In the genomic region with DNA sequence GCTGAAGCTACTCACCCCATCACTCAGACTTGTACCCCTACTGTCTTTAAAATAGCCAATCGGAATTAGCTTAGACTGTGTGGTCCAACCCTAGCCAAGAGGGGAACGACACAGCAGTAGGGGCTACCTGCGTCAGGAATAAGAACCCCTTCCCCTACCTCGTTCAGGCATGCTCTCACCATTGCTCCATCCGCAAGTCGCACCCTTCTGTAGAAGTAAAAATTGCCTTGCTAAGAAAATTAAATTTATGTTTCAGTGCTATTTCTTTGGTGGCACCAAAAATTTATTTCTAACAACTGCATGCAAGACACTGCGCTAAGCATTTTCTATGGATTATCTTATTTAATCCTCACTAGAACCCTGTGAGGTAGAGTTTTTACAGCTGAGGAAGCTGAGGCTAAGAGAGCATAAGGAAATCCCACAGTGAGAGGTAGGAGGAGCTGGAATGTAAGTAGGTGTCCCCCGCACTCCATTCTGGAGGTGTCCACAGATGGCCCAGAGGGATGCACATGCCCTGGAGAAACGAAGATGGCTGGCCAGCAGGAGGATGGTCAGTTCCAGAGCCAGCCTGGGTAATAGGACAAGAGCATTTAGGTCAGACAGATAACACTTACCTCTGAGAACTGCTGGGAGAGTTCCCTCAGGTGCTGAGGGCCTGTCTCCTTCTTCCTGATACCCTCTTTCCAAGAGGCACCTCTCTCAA, we compare ENCODE assay signal across 1 cellular context.
A peak's percentile ranks its signal among the peaks of the same experiment; 100 is the strongest.
TF ChIP-seq lines count a peak whose summit lies in the region.

No MANE protein-coding gene starts in this region.

TF ChIP-seq in K562, 482 proteins besides CTCF, POLR2A, EP300 and RAD21:
- TF ChIP-seq NFIX (CRISPR knock-in tag; IDR thresholded peaks at IDR 0.05; ENCODE audit: low read depth) (no peak), TRIM28 (IDR thresholded peaks at IDR 0.05) (0 out of 2 replicates have a peak, but pooled peaks have one; percentile 20), CBX3 (IDR thresholded peaks at IDR 0.05; ENCODE audit: borderline replicate concordance in 1 of 2, low read length in 2 of 2) (peak in 1 of 2 experiments; percentile 66; a peak in 2 of 3 replicates), ZNF431 (CRISPR knock-in tag; IDR thresholded peaks at IDR 0.05) (no peak), EGR1 (conservative IDR thresholded peaks at IDR 0.05) (no peak), TEAD4 (IDR thresholded peaks at IDR 0.05; ENCODE audit: low read length) (no peak), TEAD4 (CRISPR knock-in tag; IDR thresholded peaks at IDR 0.05; ENCODE audit: borderline replicate concordance) (no peak), MCM5 (IDR thresholded peaks at IDR 0.05; ENCODE audit: low read depth) (no peak), MED1 (CRISPR knock-in tag; IDR thresholded peaks at IDR 0.05; ENCODE audit: borderline replicate concordance) (no peak)
- TF ChIP-seq, protein P1, sequence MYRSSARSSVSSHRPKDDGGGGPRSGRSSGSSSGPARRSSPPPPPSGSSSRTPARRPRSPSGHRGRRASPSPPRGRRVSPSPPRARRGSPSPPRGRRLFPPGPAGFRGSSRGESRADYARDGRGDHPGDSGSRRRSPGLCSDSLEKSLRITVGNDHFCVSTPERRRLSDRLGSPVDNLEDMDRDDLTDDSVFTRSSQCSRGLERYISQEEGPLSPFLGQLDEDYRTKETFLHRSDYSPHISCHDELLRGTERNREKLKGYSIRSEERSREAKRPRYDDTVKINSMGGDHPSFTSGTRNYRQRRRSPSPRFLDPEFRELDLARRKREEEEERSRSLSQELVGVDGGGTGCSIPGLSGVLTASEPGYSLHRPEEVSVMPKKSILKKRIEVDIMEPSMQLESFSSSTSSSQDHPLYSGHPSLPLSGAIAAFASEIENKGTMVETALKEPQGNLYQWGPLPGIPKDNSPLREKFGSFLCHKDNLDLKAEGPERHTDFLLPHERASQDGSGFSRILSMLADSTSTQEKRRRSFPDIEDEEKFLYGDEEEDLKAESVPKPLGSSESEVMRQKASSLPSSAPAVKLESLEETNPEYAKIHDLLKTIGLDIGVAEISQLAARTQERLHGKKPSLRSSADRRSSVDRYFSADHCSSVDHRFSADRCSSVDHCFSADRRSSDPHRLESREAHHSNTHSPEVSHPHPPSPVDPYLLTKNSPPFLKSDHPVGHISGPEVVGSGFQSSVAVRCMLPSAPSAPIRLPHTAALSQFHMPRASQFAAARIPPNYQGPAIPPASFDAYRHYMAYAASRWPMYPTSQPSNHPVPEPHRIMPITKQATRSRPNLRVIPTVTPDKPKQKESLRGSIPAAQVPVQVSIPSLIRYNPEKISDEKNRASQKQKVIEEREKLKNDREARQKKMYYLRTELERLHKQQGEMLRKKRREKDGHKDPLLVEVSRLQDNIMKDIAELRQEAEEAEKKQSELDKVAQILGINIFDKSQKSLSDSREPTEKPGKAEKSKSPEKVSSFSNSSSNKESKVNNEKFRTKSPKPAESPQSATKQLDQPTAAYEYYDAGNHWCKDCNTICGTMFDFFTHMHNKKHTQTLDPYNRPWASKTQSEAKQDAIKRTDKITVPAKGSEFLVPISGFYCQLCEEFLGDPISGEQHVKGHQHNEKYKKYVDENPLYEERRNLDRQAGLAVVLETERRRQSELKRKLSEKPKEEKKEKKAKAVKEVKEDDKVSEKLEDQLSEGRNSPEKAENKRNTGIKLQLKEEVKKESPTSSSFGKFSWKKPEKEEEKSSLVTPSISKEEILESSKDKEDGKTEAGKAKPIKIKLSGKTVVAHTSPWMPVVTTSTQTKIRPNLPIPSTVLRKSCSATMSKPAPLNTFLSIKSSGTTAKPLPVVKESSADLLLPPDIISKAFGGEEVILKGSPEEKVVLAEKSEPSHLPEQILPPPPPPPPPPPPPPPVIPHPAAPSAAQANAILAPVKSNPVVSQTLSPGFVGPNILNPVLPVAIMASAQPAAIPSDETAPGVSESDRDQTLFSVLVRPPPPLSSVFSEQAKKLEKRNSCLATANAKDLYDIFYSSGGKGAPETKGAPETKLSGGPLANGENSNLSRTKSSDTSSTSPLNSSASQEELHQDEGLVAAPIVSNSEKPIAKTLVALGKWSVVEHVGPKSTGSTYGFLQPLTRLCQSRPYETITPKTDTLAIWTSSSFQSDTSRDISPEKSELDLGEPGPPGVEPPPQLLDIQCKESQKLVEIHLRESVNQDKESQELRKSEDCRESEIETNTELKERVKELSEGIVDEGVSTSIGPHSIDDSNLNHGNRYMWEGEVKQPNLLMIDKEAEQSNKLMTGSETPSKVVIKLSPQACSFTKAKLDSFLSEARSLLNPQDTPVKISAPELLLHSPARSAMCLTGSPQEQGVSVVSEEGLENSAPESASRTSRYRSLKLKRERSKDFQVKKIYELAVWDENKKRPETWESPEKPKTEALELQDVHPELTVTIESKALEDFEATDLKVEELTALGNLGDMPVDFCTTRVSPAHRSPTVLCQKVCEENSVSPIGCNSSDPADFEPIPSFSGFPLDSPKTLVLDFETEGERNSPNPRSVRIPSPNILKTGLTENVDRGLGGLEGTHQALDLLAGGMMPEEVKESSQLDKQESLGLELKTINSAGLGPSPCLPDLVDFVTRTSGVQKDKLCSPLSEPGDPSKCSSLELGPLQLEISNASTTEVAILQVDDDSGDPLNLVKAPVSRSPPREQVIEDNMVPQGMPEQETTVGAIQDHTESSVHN (IDR thresholded peaks at IDR 0.05; ENCODE audit: borderline replicate concordance in 1 of 2, low read depth in 1 of 2) = no peak
- TF ChIP-seq, protein P2, sequence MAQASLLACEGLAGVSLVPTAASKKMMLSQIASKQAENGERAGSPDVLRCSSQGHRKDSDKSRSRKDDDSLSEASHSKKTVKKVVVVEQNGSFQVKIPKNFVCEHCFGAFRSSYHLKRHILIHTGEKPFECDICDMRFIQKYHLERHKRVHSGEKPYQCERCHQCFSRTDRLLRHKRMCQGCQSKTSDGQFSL (CRISPR knock-in tag; IDR thresholded peaks at IDR 0.05) = no peak
- TF ChIP-seq, protein P2 (tag; IDR thresholded peaks at IDR 0.05) = no peak
- TF ChIP-seq, protein P3, sequence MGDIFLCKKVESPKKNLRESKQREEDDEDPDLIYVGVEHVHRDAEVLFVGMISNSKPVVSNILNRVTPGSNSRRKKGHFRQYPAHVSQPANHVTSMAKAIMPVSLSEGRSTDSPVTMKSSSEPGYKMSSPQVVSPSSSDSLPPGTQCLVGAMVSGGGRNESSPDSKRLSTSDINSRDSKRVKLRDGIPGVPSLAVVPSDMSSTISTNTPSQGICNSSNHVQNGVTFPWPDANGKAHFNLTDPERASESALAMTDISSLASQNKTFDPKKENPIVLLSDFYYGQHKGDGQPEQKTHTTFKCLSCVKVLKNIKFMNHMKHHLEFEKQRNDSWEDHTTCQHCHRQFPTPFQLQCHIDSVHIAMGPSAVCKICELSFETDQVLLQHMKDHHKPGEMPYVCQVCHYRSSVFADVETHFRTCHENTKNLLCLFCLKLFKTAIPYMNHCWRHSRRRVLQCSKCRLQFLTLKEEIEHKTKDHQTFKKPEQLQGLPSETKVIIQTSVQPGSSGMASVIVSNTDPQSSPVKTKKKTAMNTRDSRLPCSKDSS (IDR thresholded peaks at IDR 0.05; ENCODE audit: low read depth, partially characterized antibody) = peak; percentile 75
- TF ChIP-seq, protein P4, sequence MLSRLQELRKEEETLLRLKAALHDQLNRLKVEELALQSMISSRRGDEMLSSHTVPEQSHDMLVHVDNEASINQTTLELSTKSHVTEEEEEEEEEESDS (CRISPR knock-in tag; IDR thresholded peaks at IDR 0.05) = no peak
- TF ChIP-seq, protein P5, sequence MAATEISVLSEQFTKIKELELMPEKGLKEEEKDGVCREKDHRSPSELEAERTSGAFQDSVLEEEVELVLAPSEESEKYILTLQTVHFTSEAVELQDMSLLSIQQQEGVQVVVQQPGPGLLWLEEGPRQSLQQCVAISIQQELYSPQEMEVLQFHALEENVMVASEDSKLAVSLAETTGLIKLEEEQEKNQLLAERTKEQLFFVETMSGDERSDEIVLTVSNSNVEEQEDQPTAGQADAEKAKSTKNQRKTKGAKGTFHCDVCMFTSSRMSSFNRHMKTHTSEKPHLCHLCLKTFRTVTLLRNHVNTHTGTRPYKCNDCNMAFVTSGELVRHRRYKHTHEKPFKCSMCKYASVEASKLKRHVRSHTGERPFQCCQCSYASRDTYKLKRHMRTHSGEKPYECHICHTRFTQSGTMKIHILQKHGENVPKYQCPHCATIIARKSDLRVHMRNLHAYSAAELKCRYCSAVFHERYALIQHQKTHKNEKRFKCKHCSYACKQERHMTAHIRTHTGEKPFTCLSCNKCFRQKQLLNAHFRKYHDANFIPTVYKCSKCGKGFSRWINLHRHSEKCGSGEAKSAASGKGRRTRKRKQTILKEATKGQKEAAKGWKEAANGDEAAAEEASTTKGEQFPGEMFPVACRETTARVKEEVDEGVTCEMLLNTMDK (IDR thresholded peaks at IDR 0.05; ENCODE audit: borderline replicate concordance, insufficient read depth, low read depth, low read length, poor library complexity, severe bottlenecking) = no peak
